Comparison of ENCODE assay signal across 8 cellular contexts in the genomic region with DNA sequence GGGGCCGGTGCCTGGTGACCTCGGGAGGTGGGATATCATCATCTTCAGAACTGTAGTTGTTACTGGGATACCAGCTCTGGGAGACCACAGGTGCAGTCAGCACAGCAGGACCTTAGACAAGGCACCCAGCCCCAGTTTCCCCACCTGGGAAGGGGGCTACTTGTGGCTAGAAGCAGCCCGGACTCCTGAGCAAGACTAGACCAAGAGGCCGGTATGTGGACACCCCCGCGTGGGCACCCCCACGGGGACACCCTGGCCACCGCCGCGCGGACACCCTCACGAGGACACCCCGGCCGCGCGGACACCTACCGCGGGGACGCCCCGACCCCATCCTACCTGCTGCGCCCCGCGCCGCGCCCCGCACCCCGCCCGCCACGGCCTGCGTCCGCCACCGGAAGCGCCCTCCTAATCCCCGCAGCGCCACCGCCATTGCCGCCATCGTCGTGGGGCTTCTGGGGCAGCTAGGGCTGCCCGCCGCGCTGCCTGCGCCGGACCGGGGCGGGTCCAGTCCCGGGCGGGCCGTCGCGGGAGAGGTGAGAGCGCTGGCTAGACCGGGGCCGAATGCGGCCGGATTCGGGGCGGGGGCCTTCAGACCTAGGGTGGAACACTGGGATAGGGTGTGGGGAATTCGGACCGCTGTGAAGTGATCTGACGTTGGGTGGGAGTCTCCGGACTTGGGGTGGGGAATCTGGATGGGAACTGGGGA. TPM values are rescaled to one million over a fixed set of nuclear protein-coding genes. Genes with fewer than 3 reads are reported as not detected.
DNase-seq lines count a peak whose midpoint lies in the region; ATAC-seq and TF ChIP-seq lines count a peak whose summit lies in the region.

A gene (plus strand): TSS at position 408 of the 706 bp plus-strand sequence. CDS start 20,755 bp downstream, outside the sequence.
A gene (minus strand): TSS at position 454 of the 706 bp plus-strand sequence. CDS start 15 bp downstream, at position 439.

- H3K27ac ChIP-seq in gastrocnemius medialis = peak within 1 kb of the TSS; percentile 91 to 97 (median 96)

- in situ Hi-C loops in astrocyte of the cerebellum (cut with HindIII; ENCODE audit: low sequenced_read_pairs) = no loop called here
- in situ Hi-C loops in gastrocnemius medialis (cut with MboI; ENCODE audit: low sequenced_read_pairs in 4 of 4) = no loop called here

- peaks cover 26% of the 10 kb centered on the region for H3K4me1 Mint-ChIP-seq in T-helper 2 cell treated with Interferon-gamma antibody and Interleukin-4, amounts not matched to agents 5 μg/mL and 100 μg/mL, for 36 hours (ENCODE audit: low read depth)

- peak; percentile 63 to 67 for ATAC-seq in gastrocnemius medialis
- ATAC-seq in HG03571 (IDR thresholded peaks at IDR 0.05; ENCODE audit: unreplicated experiment) = no peak

- H3K4me3 ChIP-seq in astrocyte of the cerebellum (ENCODE audit: low read depth, low read length) (peak within 1 kb of the TSS; percentile 59), gastrocnemius medialis (peak within 1 kb of the TSS; percentile 61 to 84 (median 76))

- H3K27me3 Mint-ChIP-seq in T-helper 2 cell treated with Interferon-gamma antibody and Interleukin-4, amounts not matched to agents 5 μg/mL and 100 μg/mL, for 36 hours (ENCODE audit: low read depth) = no peaks in the 10 kb centered on the region

- peak within 1 kb of the TSS; percentile 93 for H3K27ac Mint-ChIP-seq in T-helper 2 cell treated with Interferon-gamma antibody and Interleukin-4, amounts not matched to agents 5 μg/mL and 100 μg/mL, for 36 hours

- peak; percentile 43 to 55 for TF ChIP-seq POLR2A in gastrocnemius medialis (IDR thresholded peaks at IDR 0.05)

- peak within 1 kb of the TSS; percentile 94 for H3K4me3 Mint-ChIP-seq in T-helper 2 cell treated with Interferon-gamma antibody and Interleukin-4, amounts not matched to agents 5 μg/mL and 100 μg/mL, for 36 hours

- DNase-seq in NCI-H2107 (lab: John Stamatoyannopoulos, UW) (peak; percentile 42), NCI-H2107 treated with DMSO at 0.1 percent for 48 hours (lab: John Stamatoyannopoulos, UW; ENCODE audit: unreplicated experiment) (no peak), HuH-7 (ENCODE audit: low spot score) (peak; percentile 80), astrocyte of the cerebellum (ENCODE audit: low read depth) (no peak), hypothalamus (lab: John Stamatoyannopoulos, UW) (peak in 36 of 51 donors; percentile 18 to 70 (median 45)), gastrocnemius medialis (peak; percentile 49 to 64)
- DNase-seq in T-helper 2 cell treated with Interferon-gamma antibody and Interleukin-4, amounts not matched to agents 5 μg/mL and 100 μg/mL, for 36 hours (ENCODE audit: low spot score) = peak; percentile 64

- TF ChIP-seq CTCF in astrocyte of the cerebellum (IDR thresholded peaks at IDR 0.05; ENCODE audit: low read depth, low read length, missing control alignments) (no peak), gastrocnemius medialis (IDR thresholded peaks at IDR 0.05 in 4 of 5, conservative IDR thresholded peaks at IDR 0.05 in 1 of 5) (no peak)

- peaks cover 3% of the 10 kb centered on the region for H3K9me3 Mint-ChIP-seq in T-helper 2 cell treated with Interferon-gamma antibody and Interleukin-4, amounts not matched to agents 5 μg/mL and 100 μg/mL, for 36 hours

- peaks cover 40 to 45% of the 10 kb centered on the region in 2 donors for H3K4me1 ChIP-seq in gastrocnemius medialis

- peaks cover 13% of the 10 kb centered on the region for H3K36me3 Mint-ChIP-seq in T-helper 2 cell treated with Interferon-gamma antibody and Interleukin-4, amounts not matched to agents 5 μg/mL and 100 μg/mL, for 36 hours (ENCODE audit: low read depth)

- intact Hi-C loops in gastrocnemius medialis (cut with DNase I; ENCODE audit: low total_unique reads) = loop anchor here (5.0 kb wide), 1 partner anchor 649 kb away; a partner anchor contains a TSS

- H3K36me3 ChIP-seq in gastrocnemius medialis = no peaks in the 10 kb centered on the region

- H3K27me3 ChIP-seq in gastrocnemius medialis = no peaks in the 10 kb centered on the region

- H3K9me3 ChIP-seq in gastrocnemius medialis = no peaks in the 10 kb centered on the region

RNA-seq across cellular contexts. Expression of the first gene that starts in this region (rescaled TPM):
- 100 to 1,000 TPM; 154 to 255 (median 223) TPM for total RNA-seq in gastrocnemius medialis

RNA-seq across cellular contexts. Expression of the second gene that starts in this region (rescaled TPM):
- 10 to 100 TPM in 3 of 4 donors, 1 to 10 TPM in 1; 9.0 to 18.0 (median 14.4) TPM for total RNA-seq in gastrocnemius medialis

Comparison
In these comparisons a context has a peak if more than half of its experiments do, and no peak if none do; other contexts are left out.
1. DNase-seq: peak in NCI-H2107 (single experiment), HuH-7 (single experiment), T-helper 2 cell treated with Interferon-gamma antibody and Interleukin-4, amounts not matched to agents 5 μg/mL and 100 μg/mL, for 36 hours (single experiment), hypothalamus (36 of 51) and gastrocnemius medialis (2 of 2); none in NCI-H2107 treated with DMSO at 0.1 percent for 48 hours (single experiment) and astrocyte of the cerebellum (single experiment).